In the genomic region with DNA sequence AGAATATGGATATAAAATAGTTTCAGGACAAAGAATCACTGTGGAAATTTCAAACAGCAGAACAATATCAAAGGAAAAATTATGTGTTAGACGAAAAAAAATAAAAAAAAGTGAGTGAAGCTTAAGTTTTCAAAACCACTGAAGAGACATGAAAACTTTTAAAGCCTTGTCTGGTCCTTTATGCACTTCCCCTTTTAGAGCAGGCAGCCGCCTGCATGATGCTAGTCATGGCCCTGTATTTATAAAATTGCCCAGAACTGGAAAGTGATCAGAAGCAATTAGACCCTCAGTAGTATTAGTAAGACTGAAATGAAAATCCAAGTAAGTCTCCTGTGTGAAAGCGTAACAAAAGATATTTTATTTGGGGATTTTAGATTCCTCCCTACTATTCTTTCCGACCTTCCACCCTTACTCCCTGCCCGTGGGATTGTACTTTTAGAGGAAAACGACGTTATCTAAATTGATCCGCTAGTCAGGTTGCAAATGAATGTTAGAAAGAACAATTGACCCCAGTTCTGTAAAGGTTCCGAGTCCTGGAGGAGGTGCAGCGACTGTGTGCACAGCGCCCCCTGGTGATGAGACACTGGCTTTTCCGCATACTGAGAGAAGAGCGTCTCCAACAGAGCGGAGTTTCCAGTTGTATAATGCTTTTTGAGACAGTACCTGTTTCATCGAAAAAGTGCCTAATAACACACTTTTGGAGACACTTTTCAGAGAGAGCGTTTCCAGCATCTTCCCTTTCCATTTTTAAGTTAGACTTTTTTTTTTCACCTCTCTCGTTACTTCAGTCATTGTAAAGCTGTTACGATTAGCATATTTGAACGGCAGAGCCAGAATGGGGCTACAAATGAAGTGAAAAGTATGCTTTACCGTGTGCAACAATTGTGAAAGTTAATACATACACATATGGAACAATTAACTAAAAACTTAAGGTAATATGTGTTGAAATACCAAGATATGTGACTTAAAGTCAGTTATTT, we compare ENCODE assay signal across 8 cellular contexts. TPM values are rescaled to one million over a fixed set of nuclear protein-coding genes. Genes with fewer than 3 reads are reported as not detected.
DNase-seq lines count a peak whose midpoint lies in the region; ATAC-seq and TF ChIP-seq lines count a peak whose summit lies in the region.

No MANE protein-coding gene starts in this region.

- TF ChIP-seq CTCF in HEK293 (tag by site-specific recombination; IDR thresholded peaks at IDR 0.05) = 0 out of 2 replicates have a peak, but pooled peaks have one; percentile 20

- H3K27ac ChIP-seq in HEK293 (ENCODE audit: extremely low read depth, low read depth, low read length) = no peak overlapping the region

- ATAC-seq in GM18520 (IDR thresholded peaks at IDR 0.05; ENCODE audit: unreplicated experiment) = no peak

- DNase-seq in NCI-H1417 (lab: John Stamatoyannopoulos, UW) = peak in 2 of 3 experiments; percentile 16 to 40
- DNase-seq in NCI-H1417 treated with DMSO at 0.1 percent for 48 hours (lab: John Stamatoyannopoulos, UW) = no peak
- peak; percentile 48 for DNase-seq in RPMI8226
- DNase-seq in fibroblast of peridontal ligament (ENCODE audit: extremely low read depth) = peak; percentile 42
- DNase-seq in renal cortical epithelial cell (ENCODE audit: low read depth) = peak; percentile 31
- DNase-seq in activated gamma-delta T cell treated with Interleukin-2 at 50 U/mL for 16 hours = no peak

- H3K36me3 ChIP-seq in HEK293 (ENCODE audit: control insufficient read depth in 2 of 2, insufficient read depth in 1 of 2, low read length in 2 of 2) = no peaks in the 10 kb centered on the region

- POLR2A ChIA-PET in HEK293 (lab: Yijun Ruan, JAX) = no interaction called here

- CTCF ChIA-PET in HEK293 (lab: Yijun Ruan, JAX) = interaction anchor here (0.5 to 2.9 kb wide), 18 partner anchors 9 to 897 kb away, joined by 3 to 18 read pairs (median 3); no protein-coding TSS in a partner anchor

- H3K4me1 ChIP-seq in HEK293 (ENCODE audit: control insufficient read depth, insufficient read depth, low read length) = no peaks in the 10 kb centered on the region

- no peak overlapping the region for H3K4me3 ChIP-seq in HEK293 (ENCODE audit: low read depth, low read length)

- no peaks in the 10 kb centered on the region for H3K9me3 ChIP-seq in HEK293 (ENCODE audit: control insufficient read depth, insufficient read depth, low read depth, low read length)

TF ChIP-seq in HEK293, 187 proteins besides CTCF, POLR2A, EP300 and RAD21:
- peak; percentile 63 for TF ChIP-seq ZNF654 (tag by site-specific recombination; IDR thresholded peaks at IDR 0.05; ENCODE audit: low read depth)
- TF ChIP-seq, protein P1, sequence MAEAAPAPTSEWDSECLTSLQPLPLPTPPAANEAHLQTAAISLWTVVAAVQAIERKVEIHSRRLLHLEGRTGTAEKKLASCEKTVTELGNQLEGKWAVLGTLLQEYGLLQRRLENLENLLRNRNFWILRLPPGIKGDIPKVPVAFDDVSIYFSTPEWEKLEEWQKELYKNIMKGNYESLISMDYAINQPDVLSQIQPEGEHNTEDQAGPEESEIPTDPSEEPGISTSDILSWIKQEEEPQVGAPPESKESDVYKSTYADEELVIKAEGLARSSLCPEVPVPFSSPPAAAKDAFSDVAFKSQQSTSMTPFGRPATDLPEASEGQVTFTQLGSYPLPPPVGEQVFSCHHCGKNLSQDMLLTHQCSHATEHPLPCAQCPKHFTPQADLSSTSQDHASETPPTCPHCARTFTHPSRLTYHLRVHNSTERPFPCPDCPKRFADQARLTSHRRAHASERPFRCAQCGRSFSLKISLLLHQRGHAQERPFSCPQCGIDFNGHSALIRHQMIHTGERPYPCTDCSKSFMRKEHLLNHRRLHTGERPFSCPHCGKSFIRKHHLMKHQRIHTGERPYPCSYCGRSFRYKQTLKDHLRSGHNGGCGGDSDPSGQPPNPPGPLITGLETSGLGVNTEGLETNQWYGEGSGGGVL (tag by site-specific recombination; IDR thresholded peaks at IDR 0.05) = no peak
- no peak for TF ChIP-seq ZNF350 (tag by site-specific recombination; IDR thresholded peaks at IDR 0.05)
- TF ChIP-seq ZNF2 (tag by site-specific recombination; IDR thresholded peaks at IDR 0.05) = peak; percentile 93
- TF ChIP-seq ZBTB49 (tag by site-specific recombination; IDR thresholded peaks at IDR 0.05; ENCODE audit: low read depth) = no peak

RNA-seq across cellular contexts. Expression of gene MGST1, which starts 12.4 kb away (rescaled TPM):
- total RNA-seq in renal cortical epithelial cell = 44.3 and 65.5 TPM in 2 replicates

Comparison
In these comparisons a context has a peak if more than half of its experiments do, and no peak if none do; other contexts are left out.
1. DNase-seq: peak in NCI-H1417 (2 of 3), RPMI8226 (single experiment), fibroblast of peridontal ligament (single experiment) and renal cortical epithelial cell (single experiment); none in NCI-H1417 treated with DMSO at 0.1 percent for 48 hours (single experiment) and activated gamma-delta T cell treated with Interleukin-2 at 50 U/mL for 16 hours (single experiment).